Comparison of ENCODE assay signal across 9 cellular contexts in genomic region chr13:24267283-24267682, GRCh38.
DNase-seq lines count a peak whose midpoint lies in the region; ATAC-seq lines count a peak whose summit lies in the region.
"Had no signal": no experiment of that assay in that cellular context is flagged by ENCODE, and none has a peak within 500 bp of the region (broad histone marks: within the 10 kb centered on the region; RNA-seq: fewer than 3 reads in every experiment).

No MANE protein-coding gene starts in this region.

- ATAC-seq in HG03432 (IDR thresholded peaks at IDR 0.05; ENCODE audit: unreplicated experiment), result no peak

- H3K27ac ChIP-seq in BLaER1 (no peak overlapping the region), KOPT-K1 (ENCODE audit: low read depth, low read length, poor library complexity, severe bottlenecking) (peak overlapping the region; percentile 86), duodenal mucosa (ENCODE audit: low read depth, low read length) (no peak overlapping the region), rectal smooth muscle tissue (ENCODE audit: low read depth, low read length) (peak overlapping the region; percentile 7)

- H3K27me3 ChIP-seq in BLaER1 (no peaks in the 10 kb centered on the region), duodenal mucosa (ENCODE audit: control insufficient read depth in 1 of 2, insufficient read depth in 2 of 2, low read length in 2 of 2) (no peaks in the 10 kb centered on the region), rectal smooth muscle tissue (ENCODE audit: control insufficient read depth, insufficient read depth, low read length) (no peaks in the 10 kb centered on the region)

- H3K36me3 ChIP-seq in BLaER1, result no peaks in the 10 kb centered on the region
- no peaks in the 10 kb centered on the region for H3K36me3 ChIP-seq in KOPT-K1 (ENCODE audit: insufficient read depth, low read length)
- H3K36me3 ChIP-seq in duodenal mucosa (ENCODE audit: control insufficient read depth in 1 of 2, insufficient read depth in 2 of 2, low read length in 2 of 2), result no peaks in the 10 kb centered on the region
- peaks cover 2% of the 10 kb centered on the region for H3K36me3 ChIP-seq in rectal smooth muscle tissue (ENCODE audit: control insufficient read depth, insufficient read depth, low read length)

- DNase-seq in SKM-1 treated with dmso at 0.1 percent for 144 hours (lab: John Stamatoyannopoulos, UW; ENCODE audit: unreplicated experiment) (no peak), NCI-H1092 (lab: John Stamatoyannopoulos, UW) (no peak), D341Med (ENCODE audit: low spot score) (no peak)
- DNase-seq: SW 1271 had no signal

- H3K4me2 ChIP-seq in BLaER1, result peak overlapping the region; percentile 65

- no peaks in the 10 kb centered on the region for H4K20me1 ChIP-seq in BLaER1

- H3K9me3 ChIP-seq in BLaER1 (no peaks in the 10 kb centered on the region), KOPT-K1 (ENCODE audit: insufficient read depth, low read length, poor library complexity, severe bottlenecking) (no peaks in the 10 kb centered on the region), duodenal mucosa (ENCODE audit: control insufficient read depth in 1 of 2, low read length in 2 of 2) (no peaks in the 10 kb centered on the region)

- H3K4me1 ChIP-seq in BLaER1 (peaks cover 47% of the 10 kb centered on the region), duodenal mucosa (ENCODE audit: control insufficient read depth in 1 of 2, insufficient read depth in 2 of 2, low read length in 2 of 2) (peaks cover 49 to 58% of the 10 kb centered on the region in 2 donors), rectal smooth muscle tissue (ENCODE audit: control insufficient read depth, insufficient read depth, low read length) (peaks cover 18% of the 10 kb centered on the region)

- H3K4me3 ChIP-seq in BLaER1, result 0 out of 2 replicates have a peak overlapping the region, but pooled peaks have one; percentile 15
- H3K4me3 ChIP-seq in duodenal mucosa (ENCODE audit: low read depth in 1 of 2, low read length in 2 of 2), result peak overlapping the region; percentile 7 to 45
- peak overlapping the region; percentile 17 for H3K4me3 ChIP-seq in rectal smooth muscle tissue (ENCODE audit: low read length)

- peak overlapping the region; percentile 21; the same call in 1 of the 2 replicates for H3K9ac ChIP-seq in BLaER1
- H3K9ac ChIP-seq in duodenal mucosa (ENCODE audit: low read depth in 1 of 2, low read length in 2 of 2), result no peak overlapping the region
- H3K9ac ChIP-seq in rectal smooth muscle tissue (ENCODE audit: low read length), result no peak overlapping the region

Comparison
In these comparisons a context has a peak if more than half of its experiments do, and no peak if none do; other contexts are left out.
1. H3K27ac ChIP-seq: peak in KOPT-K1 (single experiment) and rectal smooth muscle tissue (single experiment); none in BLaER1 (single experiment) and duodenal mucosa (single experiment).
2. Peak in every context shown above with its lines, with median percentiles within 50 percentile points of each other: H3K4me3 ChIP-seq.